ENCODE assay signal across 1 cellular context in the genomic region with DNA sequence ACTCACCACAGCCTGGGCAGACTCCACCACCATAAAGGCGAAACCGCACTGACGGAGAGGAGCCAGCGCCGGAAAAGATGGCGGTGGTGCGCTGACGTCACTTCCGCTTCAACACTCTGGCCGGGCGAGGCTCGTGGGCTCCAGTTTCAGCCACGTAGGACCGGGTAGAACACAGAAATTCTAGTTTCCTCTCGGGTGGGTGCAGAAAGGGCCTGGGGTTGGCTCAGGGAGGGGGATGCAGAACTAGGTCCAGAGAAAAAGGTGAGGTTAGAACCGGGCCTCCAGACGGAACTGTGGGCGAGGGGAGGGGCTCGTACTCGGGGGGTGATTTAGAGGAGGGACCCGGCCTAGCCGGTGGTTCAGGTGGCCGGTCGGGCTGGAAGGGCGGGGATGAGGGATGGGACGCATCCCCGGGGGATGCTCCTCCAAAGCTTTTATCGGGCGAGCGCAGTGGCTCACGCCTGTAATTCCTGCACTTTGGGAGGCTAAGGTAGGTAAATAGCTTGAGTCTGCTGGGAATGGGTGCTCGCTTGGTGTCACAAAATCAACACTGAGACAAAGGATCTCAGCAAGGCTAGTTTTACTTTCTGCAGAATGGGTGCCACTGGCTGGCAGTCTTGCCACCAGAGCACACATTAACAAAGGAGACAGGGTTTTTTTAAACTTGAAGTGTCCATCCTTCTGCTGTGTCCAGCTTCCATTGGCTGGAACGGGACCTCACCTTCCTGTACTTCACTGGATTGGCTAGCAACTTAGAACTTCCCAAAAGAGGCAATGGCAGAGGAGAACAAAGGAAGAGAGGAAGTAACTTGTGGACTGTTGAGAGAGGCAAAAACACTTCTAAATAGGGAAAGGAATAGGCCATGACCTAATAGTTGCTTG.
TF ChIP-seq lines count a peak whose summit lies in the region.

TSS of gene ZNF561 (minus strand) at position 77 of the 882 bp plus-strand sequence. CDS start 1,776 bp downstream, outside the sequence.

TF ChIP-seq in K562, 482 proteins besides CTCF, POLR2A, EP300 and RAD21 (continued from another document and continues in another):
- TF ChIP-seq CUX1 (CRISPR knock-in tag; IDR thresholded peaks at IDR 0.05), result no peak
- peak; percentile 91 for TF ChIP-seq BRD4 (IDR thresholded peaks at IDR 0.05)
- TF ChIP-seq PREB (CRISPR knock-in tag; IDR thresholded peaks at IDR 0.05), result no peak
- peak; percentile 73; the same call in 1 of the 2 replicates for TF ChIP-seq ZNF175 (CRISPR knock-in tag; IDR thresholded peaks at IDR 0.05; ENCODE audit: low read depth)
- no peak for TF ChIP-seq ZNF311 (CRISPR knock-in tag; IDR thresholded peaks at IDR 0.05)
- TF ChIP-seq JUND (IDR thresholded peaks at IDR 0.05; ENCODE audit: borderline replicate concordance, low read depth, low read length), result peak; percentile 74
- peak; percentile 90; the same call in 2 of the 3 replicates for TF ChIP-seq JUND (tag; IDR thresholded peaks at IDR 0.05; ENCODE audit: borderline replicate concordance, low read depth, low read length)
- no peak for TF ChIP-seq ZNF609 (CRISPR knock-in tag; IDR thresholded peaks at IDR 0.05; ENCODE audit: borderline replicate concordance)
- TF ChIP-seq, protein P1, sequence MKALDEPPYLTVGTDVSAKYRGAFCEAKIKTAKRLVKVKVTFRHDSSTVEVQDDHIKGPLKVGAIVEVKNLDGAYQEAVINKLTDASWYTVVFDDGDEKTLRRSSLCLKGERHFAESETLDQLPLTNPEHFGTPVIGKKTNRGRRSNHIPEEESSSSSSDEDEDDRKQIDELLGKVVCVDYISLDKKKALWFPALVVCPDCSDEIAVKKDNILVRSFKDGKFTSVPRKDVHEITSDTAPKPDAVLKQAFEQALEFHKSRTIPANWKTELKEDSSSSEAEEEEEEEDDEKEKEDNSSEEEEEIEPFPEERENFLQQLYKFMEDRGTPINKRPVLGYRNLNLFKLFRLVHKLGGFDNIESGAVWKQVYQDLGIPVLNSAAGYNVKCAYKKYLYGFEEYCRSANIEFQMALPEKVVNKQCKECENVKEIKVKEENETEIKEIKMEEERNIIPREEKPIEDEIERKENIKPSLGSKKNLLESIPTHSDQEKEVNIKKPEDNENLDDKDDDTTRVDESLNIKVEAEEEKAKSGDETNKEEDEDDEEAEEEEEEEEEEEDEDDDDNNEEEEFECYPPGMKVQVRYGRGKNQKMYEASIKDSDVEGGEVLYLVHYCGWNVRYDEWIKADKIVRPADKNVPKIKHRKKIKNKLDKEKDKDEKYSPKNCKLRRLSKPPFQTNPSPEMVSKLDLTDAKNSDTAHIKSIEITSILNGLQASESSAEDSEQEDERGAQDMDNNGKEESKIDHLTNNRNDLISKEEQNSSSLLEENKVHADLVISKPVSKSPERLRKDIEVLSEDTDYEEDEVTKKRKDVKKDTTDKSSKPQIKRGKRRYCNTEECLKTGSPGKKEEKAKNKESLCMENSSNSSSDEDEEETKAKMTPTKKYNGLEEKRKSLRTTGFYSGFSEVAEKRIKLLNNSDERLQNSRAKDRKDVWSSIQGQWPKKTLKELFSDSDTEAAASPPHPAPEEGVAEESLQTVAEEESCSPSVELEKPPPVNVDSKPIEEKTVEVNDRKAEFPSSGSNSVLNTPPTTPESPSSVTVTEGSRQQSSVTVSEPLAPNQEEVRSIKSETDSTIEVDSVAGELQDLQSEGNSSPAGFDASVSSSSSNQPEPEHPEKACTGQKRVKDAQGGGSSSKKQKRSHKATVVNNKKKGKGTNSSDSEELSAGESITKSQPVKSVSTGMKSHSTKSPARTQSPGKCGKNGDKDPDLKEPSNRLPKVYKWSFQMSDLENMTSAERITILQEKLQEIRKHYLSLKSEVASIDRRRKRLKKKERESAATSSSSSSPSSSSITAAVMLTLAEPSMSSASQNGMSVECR (CRISPR knock-in tag; IDR thresholded peaks at IDR 0.05), result peak; percentile 54; the same call in 1 of the 2 replicates
- TF ChIP-seq CBX3 (IDR thresholded peaks at IDR 0.05; ENCODE audit: borderline replicate concordance in 1 of 2, low read length in 2 of 2), result peak in 1 of 2 experiments; percentile 82; a peak in 1 of 3 replicates
- TF ChIP-seq ETS2 (tag; IDR thresholded peaks at IDR 0.05; ENCODE audit: borderline replicate concordance, poor library complexity, severe bottlenecking), result no peak
- peak; percentile 83 for TF ChIP-seq EHMT2 (IDR thresholded peaks at IDR 0.05)
- no peak for TF ChIP-seq MED1 (CRISPR knock-in tag; IDR thresholded peaks at IDR 0.05; ENCODE audit: borderline replicate concordance)
- TF ChIP-seq MYNN (IDR thresholded peaks at IDR 0.05), result peak; percentile 59; the same call in 1 of the 2 replicates
- no peak for TF ChIP-seq MYNN (CRISPR knock-in tag; IDR thresholded peaks at IDR 0.05)
- TF ChIP-seq KDM4B (IDR thresholded peaks at IDR 0.05; ENCODE audit: borderline replicate concordance in 2 of 2, low read depth in 1 of 2), result peak in 1 of 2 experiments; percentile 80; a peak in 1 of 4 replicates
- no peak for TF ChIP-seq HNRNPL (IDR thresholded peaks at IDR 0.05; ENCODE audit: low read depth, low read length)
- TF ChIP-seq RBM15 (IDR thresholded peaks at IDR 0.05; ENCODE audit: insufficient read depth, low read length), result no peak
- TF ChIP-seq GTF2E2 (tag; IDR thresholded peaks at IDR 0.05), result no peak; the same call in 1 of the 2 replicates
- TF ChIP-seq ETV1 (tag; conservative IDR thresholded peaks at IDR 0.05; ENCODE audit: low read depth), result peak; percentile 92
- TF ChIP-seq ZNF324 (CRISPR knock-in tag; IDR thresholded peaks at IDR 0.05), result no peak
- TF ChIP-seq MAFG (tag; conservative IDR thresholded peaks at IDR 0.05), result no peak
- peak; percentile 70 to 87; a peak in 3 of 4 replicates for TF ChIP-seq ARNT (IDR thresholded peaks at IDR 0.05)
- TF ChIP-seq, protein P2, sequence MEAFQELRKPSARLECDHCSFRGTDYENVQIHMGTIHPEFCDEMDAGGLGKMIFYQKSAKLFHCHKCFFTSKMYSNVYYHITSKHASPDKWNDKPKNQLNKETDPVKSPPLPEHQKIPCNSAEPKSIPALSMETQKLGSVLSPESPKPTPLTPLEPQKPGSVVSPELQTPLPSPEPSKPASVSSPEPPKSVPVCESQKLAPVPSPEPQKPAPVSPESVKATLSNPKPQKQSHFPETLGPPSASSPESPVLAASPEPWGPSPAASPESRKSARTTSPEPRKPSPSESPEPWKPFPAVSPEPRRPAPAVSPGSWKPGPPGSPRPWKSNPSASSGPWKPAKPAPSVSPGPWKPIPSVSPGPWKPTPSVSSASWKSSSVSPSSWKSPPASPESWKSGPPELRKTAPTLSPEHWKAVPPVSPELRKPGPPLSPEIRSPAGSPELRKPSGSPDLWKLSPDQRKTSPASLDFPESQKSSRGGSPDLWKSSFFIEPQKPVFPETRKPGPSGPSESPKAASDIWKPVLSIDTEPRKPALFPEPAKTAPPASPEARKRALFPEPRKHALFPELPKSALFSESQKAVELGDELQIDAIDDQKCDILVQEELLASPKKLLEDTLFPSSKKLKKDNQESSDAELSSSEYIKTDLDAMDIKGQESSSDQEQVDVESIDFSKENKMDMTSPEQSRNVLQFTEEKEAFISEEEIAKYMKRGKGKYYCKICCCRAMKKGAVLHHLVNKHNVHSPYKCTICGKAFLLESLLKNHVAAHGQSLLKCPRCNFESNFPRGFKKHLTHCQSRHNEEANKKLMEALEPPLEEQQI (IDR thresholded peaks at IDR 0.05), result peak; percentile 90
- 0 out of 2 replicates have a peak, but pooled peaks have one; percentile 39 for TF ChIP-seq REST (CRISPR knock-in tag; IDR thresholded peaks at IDR 0.05; ENCODE audit: low read depth)
- TF ChIP-seq ZNF589 (CRISPR knock-in tag; IDR thresholded peaks at IDR 0.05; ENCODE audit: low read depth), result no peak
- TF ChIP-seq RBM34 (IDR thresholded peaks at IDR 0.05; ENCODE audit: borderline replicate concordance, insufficient read depth, low read length), result no peak
